Comparison of ENCODE assay signal across 17 cellular contexts in the genomic region with DNA sequence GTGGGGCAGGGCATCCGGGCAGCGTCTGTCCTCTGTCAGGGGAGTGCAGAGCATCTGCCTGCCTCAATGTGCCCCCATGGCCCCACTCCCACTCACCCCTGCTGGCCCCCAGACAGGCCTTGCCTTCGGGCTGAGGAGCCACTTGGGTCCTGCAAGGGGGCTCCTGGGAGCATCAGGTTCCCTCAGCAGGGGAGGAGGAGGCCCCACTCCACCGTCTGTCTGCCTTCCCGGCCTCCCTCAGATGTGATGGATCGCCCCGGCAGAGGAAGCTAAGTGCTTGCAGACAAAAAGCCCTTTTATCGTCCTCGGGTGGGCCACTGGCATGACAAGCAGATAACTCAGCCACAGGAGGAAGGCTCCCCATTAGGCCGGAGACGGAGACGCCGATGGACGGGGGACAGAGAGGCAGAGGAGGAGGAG. TPM values are rescaled to one million over a fixed set of nuclear protein-coding genes. Genes with fewer than 3 reads are reported as not detected.
DNase-seq lines count a peak whose midpoint lies in the region; ATAC-seq, FAIRE-seq and TF ChIP-seq lines count a peak whose summit lies in the region.
"Had no signal": no experiment of that assay in that cellular context is flagged by ENCODE, and none has a peak within 500 bp of the region (broad histone marks: within the 10 kb centered on the region; RNA-seq: fewer than 3 reads in every experiment).

No MANE protein-coding gene starts in this region.

- no peaks in the 10 kb centered on the region for H3K27me3 Mint-ChIP-seq in astrocyte (ENCODE audit: low read depth, unreplicated experiment)
- H3K27me3 Mint-ChIP-seq: activated B cell treated with CpG ODN at 0.5 μM for 24 hours; activated naive CD8-positive, alpha-beta T cell treated with anti-CD3 and anti-CD28 coated beads for 36 hours; CD4-positive, alpha-beta memory T cell had no signal

- peaks cover 92% of the 10 kb centered on the region for H3K79me2 ChIP-seq in astrocyte (ENCODE audit: insufficient read depth, low read length)

- TF ChIP-seq POLR2A in uterus (IDR thresholded peaks at IDR 0.05) (no peak), body of pancreas (IDR thresholded peaks at IDR 0.05) (no peak)

- H3K36me3 ChIP-seq in cardiac muscle cell (peaks cover 3% of the 10 kb centered on the region), astrocyte (ENCODE audit: insufficient read depth, low read length) (no peaks in the 10 kb centered on the region), mesenchymal stem cell (ENCODE audit: control insufficient read depth in 1 of 2, insufficient read depth in 2 of 2, low read depth in 1 of 2, low read length in 2 of 2) (peaks cover 2 to 55% of the 10 kb centered on the region in 2 experiments), uterus (no peaks in the 10 kb centered on the region), body of pancreas (replicated peaks in 1 of 2; ENCODE audit: insufficient read depth in 1 of 2, low read depth in 2 of 2) (no peaks in the 10 kb centered on the region)

- peak overlapping the region; percentile 61 to 74 for H3K18ac ChIP-seq in mesenchymal stem cell (ENCODE audit: low read depth in 1 of 2, low read length in 2 of 2)

- peaks cover 93% of the 10 kb centered on the region for H4K20me1 ChIP-seq in astrocyte (ENCODE audit: insufficient read depth, low read length)

- peak overlapping the region; percentile 78 for H4K8ac ChIP-seq in mesenchymal stem cell (ENCODE audit: low read length)

- 17% methylated on average over 14 of the region's 14 CpGs for WGBS in mesenchymal stem cell
- WGBS in body of pancreas, 2 donors, result 72 to 87% methylated on average over 10 to 13 of the region's 14 CpGs

- peak overlapping the region; percentile 34 for H4K91ac ChIP-seq in mesenchymal stem cell (ENCODE audit: low read length)

- H2AK5ac ChIP-seq in mesenchymal stem cell (ENCODE audit: low read length, severe bottlenecking), result no peak overlapping the region

- H3K9ac ChIP-seq in astrocyte (ENCODE audit: low read length), result peak overlapping the region; percentile 18
- H3K9ac ChIP-seq in mesenchymal stem cell (ENCODE audit: low read length), result no peak overlapping the region

- TF ChIP-seq CTCF in cardiac muscle cell (IDR thresholded peaks at IDR 0.05; ENCODE audit: low read depth, low read length) (no peak), astrocyte (IDR thresholded peaks at IDR 0.05; ENCODE audit: insufficient read depth, low read depth, low read length) (no peak), uterus (IDR thresholded peaks at IDR 0.05) (no peak), body of pancreas (IDR thresholded peaks at IDR 0.05) (no peak)

- peak overlapping the region; percentile 2 to 32 for H3K4ac ChIP-seq in mesenchymal stem cell (ENCODE audit: low read depth in 1 of 2, low read length in 2 of 2)

- no peak overlapping the region for H3K4me3 Mint-ChIP-seq in astrocyte (ENCODE audit: unreplicated experiment)
- H3K4me3 Mint-ChIP-seq: activated B cell treated with CpG ODN at 0.5 μM for 24 hours; activated naive CD8-positive, alpha-beta T cell treated with anti-CD3 and anti-CD28 coated beads for 36 hours; CD4-positive, alpha-beta memory T cell had no signal

- H3K4me3 ChIP-seq in cardiac muscle cell, result no peak overlapping the region
- no peak overlapping the region for H3K4me3 ChIP-seq in astrocyte (ENCODE audit: insufficient read depth, low read depth, low read length)
- peak overlapping the region in 1 of 2 experiments; percentile 5 for H3K4me3 ChIP-seq in mesenchymal stem cell (ENCODE audit: insufficient read depth in 1 of 2, low read depth in 1 of 2, low read length in 2 of 2)
- H3K4me3 ChIP-seq in uterus, result no peak overlapping the region
- no peak overlapping the region for H3K4me3 ChIP-seq in body of pancreas
- H3K4me3 ChIP-seq: A549 had no signal

- no peak overlapping the region for H2BK15ac ChIP-seq in mesenchymal stem cell (ENCODE audit: low read depth, poor library complexity, severe bottlenecking)

- peak overlapping the region; percentile 83 for H2BK120ac ChIP-seq in mesenchymal stem cell (ENCODE audit: low read depth, low read length)

- H3K9me3 Mint-ChIP-seq in astrocyte (ENCODE audit: unreplicated experiment), result no peaks in the 10 kb centered on the region
- H3K9me3 Mint-ChIP-seq: activated B cell treated with CpG ODN at 0.5 μM for 24 hours; activated naive CD8-positive, alpha-beta T cell treated with anti-CD3 and anti-CD28 coated beads for 36 hours; CD4-positive, alpha-beta memory T cell had no signal

- intact Hi-C loops in left ventricle myocardium superior (cut with micrococcal nuclease), result no loop called here
- intact Hi-C loops in uterus (cut with DNase I; ENCODE audit: low total_unique reads), result no loop called here
- intact Hi-C loops in body of pancreas (cut with DNase I), result no loop called here

- H2BK12ac ChIP-seq in mesenchymal stem cell (ENCODE audit: low read length in 2 of 2), result peak overlapping the region; percentile 28 to 65

- no peak overlapping the region for H3K27ac Mint-ChIP-seq in astrocyte (ENCODE audit: unreplicated experiment)
- H3K27ac Mint-ChIP-seq: activated B cell treated with CpG ODN at 0.5 μM for 24 hours; activated naive CD8-positive, alpha-beta T cell treated with anti-CD3 and anti-CD28 coated beads for 36 hours; CD4-positive, alpha-beta memory T cell had no signal

- peak overlapping the region in 1 of 2 experiments; percentile 2 for H3K14ac ChIP-seq in mesenchymal stem cell (ENCODE audit: low read length in 2 of 2)

- no peak overlapping the region for H3K23ac ChIP-seq in mesenchymal stem cell (ENCODE audit: low read length in 2 of 2)

- peaks cover 16% of the 10 kb centered on the region for H3K79me1 ChIP-seq in mesenchymal stem cell (replicated peaks; ENCODE audit: low read length, poor library complexity, severe bottlenecking)

- H2AFZ ChIP-seq in astrocyte (ENCODE audit: low read depth, low read length) (no peak overlapping the region), mesenchymal stem cell (ENCODE audit: low read depth, low read length) (no peak overlapping the region)

- ATAC-seq in left ventricle myocardium superior, result no peak
- ATAC-seq in GM19463 (IDR thresholded peaks at IDR 0.05; ENCODE audit: unreplicated experiment), result no peak
- no peak for ATAC-seq in GM21526 (IDR thresholded peaks at IDR 0.05; ENCODE audit: low FRiP score, unreplicated experiment)
- ATAC-seq in body of pancreas, result no peak
- ATAC-seq: A549 had no signal

- H3K4me1 ChIP-seq in cardiac muscle cell (ENCODE audit: low read depth) (peaks cover 35% of the 10 kb centered on the region), astrocyte (ENCODE audit: insufficient read depth, low read length) (peaks cover 26% of the 10 kb centered on the region), mesenchymal stem cell (ENCODE audit: control insufficient read depth, insufficient read depth, low read depth, low read length) (peaks cover 61% of the 10 kb centered on the region), uterus (peaks cover 0 to 12% of the 10 kb centered on the region in 2 donors), body of pancreas (peaks cover under 1% of the 10 kb centered on the region)

- no peak for FAIRE-seq in astrocyte (lab: Jason Lieb, UNC)
- FAIRE-seq: A549, RCC 7860, small intestine had no signal

- no peaks in the 10 kb centered on the region for H3K27me3 ChIP-seq in cardiac muscle cell
- no peaks in the 10 kb centered on the region for H3K27me3 ChIP-seq in astrocyte (ENCODE audit: insufficient read depth, low read length)
- no peaks in the 10 kb centered on the region for H3K27me3 ChIP-seq in mesenchymal stem cell (ENCODE audit: control insufficient read depth in 1 of 2, insufficient read depth in 1 of 2, low read length in 2 of 2)
- no peaks in the 10 kb centered on the region for H3K27me3 ChIP-seq in uterus
- H3K27me3 ChIP-seq in body of pancreas, result no peaks in the 10 kb centered on the region

- H3K36me3 Mint-ChIP-seq in astrocyte (ENCODE audit: low read depth, unreplicated experiment), result peaks cover 20% of the 10 kb centered on the region

- H3K4me2 ChIP-seq in astrocyte (ENCODE audit: low read length) (no peak overlapping the region), mesenchymal stem cell (ENCODE audit: low read length, poor library complexity, severe bottlenecking) (no peak overlapping the region)
- H3K4me2 ChIP-seq: A549 had no signal

- no peak overlapping the region for H2BK5ac ChIP-seq in mesenchymal stem cell (ENCODE audit: low read depth, low read length, poor library complexity, severe bottlenecking)

- no peaks in the 10 kb centered on the region for H3K9me3 ChIP-seq in cardiac muscle cell (ENCODE audit: low read depth)
- H3K9me3 ChIP-seq in astrocyte (ENCODE audit: insufficient read depth, low read depth, low read length), result no peaks in the 10 kb centered on the region
- H3K9me3 ChIP-seq in mesenchymal stem cell (ENCODE audit: control insufficient read depth, low read length), result no peaks in the 10 kb centered on the region
- no peaks in the 10 kb centered on the region for H3K9me3 ChIP-seq in uterus
- no peaks in the 10 kb centered on the region for H3K9me3 ChIP-seq in body of pancreas
- H3K9me3 ChIP-seq: A549 had no signal

- H3K27ac ChIP-seq in cardiac muscle cell (peak overlapping the region; percentile 84), astrocyte (ENCODE audit: low read depth, low read length) (no peak overlapping the region), mesenchymal stem cell (ENCODE audit: low read length, poor library complexity, severe bottlenecking) (no peak overlapping the region), uterus (peak overlapping the region; percentile 52 to 57), body of pancreas (no peak overlapping the region)

- DNase-seq in cardiac muscle cell (ENCODE audit: low read depth in 1 of 2, low spot score in 1 of 2), result peak in 1 of 2 donors; percentile 58
- DNase-seq in left ventricle myocardium superior, result no peak
- DNase-seq in astrocyte (ENCODE audit: low read depth), result no peak
- peak; percentile 71 for DNase-seq in mesenchymal stem cell
- no peak for DNase-seq in uterus
- no peak for DNase-seq in body of pancreas
- DNase-seq: activated B cell treated with CpG ODN at 0.5 μM for 24 hours; activated naive CD8-positive, alpha-beta T cell treated with anti-CD3 and anti-CD28 coated beads for 36 hours; effector memory CD4-positive, alpha-beta T cell; NCI-H187; NCI-H774; small intestine had no signal

- peaks cover 57% of the 10 kb centered on the region for H3K4me1 Mint-ChIP-seq in astrocyte (ENCODE audit: low read depth, unreplicated experiment)

RNA-seq across cellular contexts. Expression of a gene that starts 35.1 kb away (rescaled TPM):
- total RNA-seq in cardiac muscle cell (57.4 and 113 TPM in 2 replicates), left ventricle myocardium superior (142 TPM), astrocyte (425 and 489 TPM in 2 replicates), uterus (100 to 1,000 TPM in 2 of 4 donors, 10 to 100 TPM in 2; 65.1 to 436 (median 102) TPM), body of pancreas (100 to 1,000 TPM in 1 of 2 donors, 10 to 100 TPM in 1; 53.7 to 397 TPM)
- 98.5 and 153 TPM in 2 replicates for polyA plus RNA-seq in cardiac muscle cell
- polyA plus RNA-seq in mesenchymal stem cell (2013, experiment 1 of 2), result 120 TPM
- polyA plus RNA-seq in mesenchymal stem cell (2013, experiment 2 of 2), result 113 TPM

Comparison
In these comparisons a context has a peak if more than half of its experiments do, and no peak if none do; other contexts are left out.
1. H3K27ac ChIP-seq: peak in cardiac muscle cell (single experiment) and uterus (2 of 2); none in astrocyte (single experiment), mesenchymal stem cell (single experiment) and body of pancreas (0 of 4).